1 cellular context compared by ENCODE assay signal in the genomic region with DNA sequence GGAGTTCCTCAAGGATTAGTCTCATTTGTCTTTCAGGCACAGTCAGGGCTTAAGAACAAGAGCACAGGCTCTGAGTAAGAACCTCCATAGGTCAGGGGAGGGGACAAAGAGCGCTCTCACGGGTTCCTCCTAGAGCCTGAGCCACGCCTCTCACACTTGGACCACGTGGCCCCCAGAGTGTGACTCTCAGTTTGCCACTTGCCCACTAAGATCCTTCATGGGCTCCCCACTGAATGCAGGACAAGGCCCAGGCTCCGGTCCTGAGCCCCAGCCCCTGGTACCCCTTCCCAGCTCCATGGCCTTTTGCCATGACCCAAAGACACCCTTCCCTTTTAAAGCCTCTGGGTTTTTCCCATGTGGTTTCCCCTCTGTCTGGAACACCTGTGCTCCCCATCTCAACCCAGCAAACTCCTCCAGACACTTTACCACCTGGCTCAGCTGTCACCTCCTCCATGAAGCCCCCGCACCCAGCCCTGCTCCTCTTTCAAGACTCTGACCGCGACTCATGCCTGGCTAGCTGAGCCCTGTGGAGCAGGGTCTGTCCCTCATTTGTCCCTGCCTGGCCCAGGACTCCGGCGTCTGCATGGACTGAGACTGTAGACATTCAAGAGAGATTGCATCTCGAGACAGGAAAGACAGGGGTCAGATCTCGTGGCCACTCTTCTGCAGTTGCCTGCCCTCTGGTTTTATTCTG.
TF ChIP-seq lines count a peak whose summit lies in the region.

No MANE protein-coding gene starts in this region.

TF ChIP-seq in H1, 55 proteins besides CTCF, POLR2A, EP300 and RAD21:
- TF ChIP-seq FOSL1 (IDR thresholded peaks at IDR 0.05; ENCODE audit: insufficient read depth, low read depth, low read length) (no peak), TEAD4 (IDR thresholded peaks at IDR 0.05; ENCODE audit: low read depth, low read length) (no peak), CEBPB (IDR thresholded peaks at IDR 0.05; ENCODE audit: low read depth, low read length) (no peak), CBX5 (IDR thresholded peaks at IDR 0.05; ENCODE audit: low read depth, low read length) (no peak), RXRA (IDR thresholded peaks at IDR 0.05; ENCODE audit: insufficient read depth, low read depth, low read length) (no peak), TAF7 (optimal IDR thresholded peaks at IDR 0.05; ENCODE audit: borderline replicate concordance, low read depth, low read length) (no peak)
